Comparison of ENCODE assay signal across 8 cellular contexts in the genomic region with DNA sequence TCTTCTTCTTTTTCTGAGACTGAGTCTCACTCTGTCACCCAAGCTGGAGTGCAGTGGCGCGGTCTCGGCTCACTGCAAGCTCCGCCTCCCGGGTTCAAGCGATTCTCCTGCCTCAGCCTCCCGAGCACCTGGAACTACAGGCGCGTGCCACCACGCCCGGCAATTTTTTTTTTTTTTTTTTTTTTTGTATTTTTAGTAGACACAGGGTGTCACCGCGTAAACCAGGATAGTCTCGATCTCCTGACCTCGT. TPM values are rescaled to one million over a fixed set of nuclear protein-coding genes. Genes with fewer than 3 reads are reported as not detected.
DNase-seq lines count a peak whose midpoint lies in the region; ATAC-seq, FAIRE-seq and TF ChIP-seq lines count a peak whose summit lies in the region.
"Not testable (repeated sequence)": the region's sequence is repeated elsewhere in the genome, so short reads cannot be mapped to it uniquely, and the experiment has no call there.

A gene (plus strand): TSS at position 188 of the 250 bp plus-strand sequence. CDS start 4,913 bp downstream, outside the sequence.

- H4K20me1 ChIP-seq in PC-9 (ENCODE audit: insufficient read depth) = not testable (repeated sequence)

- peaks cover 27% of the 10 kb centered on the region for H3K79me2 ChIP-seq in PC-9 (ENCODE audit: low read depth)

- not testable (repeated sequence) for DNase-seq in A549 (ENCODE audit: low read depth in 1 of 2, low spot score in 1 of 2); PC-9; activated naive CD8-positive, alpha-beta T cell treated with anti-CD3 and anti-CD28 coated beads for 36 hours; epithelial cell of proximal tubule (ENCODE audit: low read depth)

- peak within 1 kb of the TSS; percentile 87 for H3K4me3 Mint-ChIP-seq in activated naive CD8-positive, alpha-beta T cell treated with anti-CD3 and anti-CD28 coated beads for 36 hours

- H3K27me3 Mint-ChIP-seq in activated naive CD8-positive, alpha-beta T cell treated with anti-CD3 and anti-CD28 coated beads for 36 hours = not testable (repeated sequence)

- H3K4me1 Mint-ChIP-seq in activated naive CD8-positive, alpha-beta T cell treated with anti-CD3 and anti-CD28 coated beads for 36 hours = peaks cover 11% of the 10 kb centered on the region

- H3K4me2 ChIP-seq in A549 (peak within 1 kb of the TSS; percentile 83), PC-9 (peak within 1 kb of the TSS; percentile 91)

- intact Hi-C loops in PC-9 (cut with micrococcal nuclease; ENCODE audit: unreplicated experiment) = loop anchor here (1.0 to 10.0 kb wide), 4 partner anchors 56 to 409 kb away; a partner anchor contains a TSS

- H3K4me3 ChIP-seq in A549 (peak within 1 kb of the TSS; percentile 52), PC-9 (peak within 1 kb of the TSS; percentile 86), epithelial cell of proximal tubule (ENCODE audit: low read depth, low read length) (peak within 1 kb of the TSS; percentile 100), liver (ENCODE audit: low read depth in 1 of 3, low read length in 3 of 3) (peak within 1 kb of the TSS; percentile 62 to 94 (median 84)), rectal smooth muscle tissue (ENCODE audit: low read length) (peak within 1 kb of the TSS; percentile 97)

- H3K4me1 ChIP-seq in A549; rectal smooth muscle tissue (ENCODE audit: control insufficient read depth, insufficient read depth, low read length): not testable (repeated sequence)
- H3K4me1 ChIP-seq in PC-9 (replicated peaks; ENCODE audit: insufficient read depth) (peaks cover 15% of the 10 kb centered on the region; the same call in 1 of the 2 replicates), liver (ENCODE audit: control insufficient read depth in 4 of 4, insufficient read depth in 4 of 4, low read length in 3 of 4) (peaks cover 2 to 10% (median 5%) of the 10 kb centered on the region in 4 donors)

- TF ChIP-seq RAD21 in A549 (conservative IDR thresholded peaks at IDR 0.05 in 1 of 2, IDR thresholded peaks at IDR 0.05 in 1 of 2); liver (IDR thresholded peaks at IDR 0.05): not testable (repeated sequence)

- TSS peak; percentile 65 for BruUV-seq in PC-9 (replicated peaks; lab: Mats Ljungman, UMichigan)

- peak within 1 kb of the TSS; percentile 82 for H2AFZ ChIP-seq in PC-9

- not testable (repeated sequence) for TF ChIP-seq POLR2A in A549 (IDR thresholded peaks at IDR 0.05; ENCODE audit: low read length)

- peaks cover 15% of the 10 kb centered on the region for H3K36me3 Mint-ChIP-seq in activated naive CD8-positive, alpha-beta T cell treated with anti-CD3 and anti-CD28 coated beads for 36 hours

- H3K27ac ChIP-seq in A549 = peak within 1 kb of the TSS; percentile 87 to 93
- H3K27ac ChIP-seq in PC-9 = peak within 1 kb of the TSS; percentile 98
- peak within 1 kb of the TSS; percentile 81 to 82 for H3K27ac ChIP-seq in liver (ENCODE audit: low read depth in 1 of 2, low read length in 2 of 2)
- H3K27ac ChIP-seq in rectal smooth muscle tissue (ENCODE audit: low read depth, low read length) = peak within 1 kb of the TSS; percentile 94

- POLR2A ChIA-PET in A549 (lab: Yijun Ruan, JAX) = interaction anchor here (0.6 to 1.6 kb wide), 3 partner anchors 24 to 256 kb away, joined by 3 to 10 read pairs (median 6); a partner anchor contains a TSS
- POLR2A ChIA-PET in PC-9 (lab: Charles Lee; ENCODE audit: unreplicated experiment) = interaction anchor here (0.7 kb wide), 1 partner anchor 25 kb away, joined by 3 read pairs; no protein-coding TSS in a partner anchor

- H3K9me3 Mint-ChIP-seq in activated naive CD8-positive, alpha-beta T cell treated with anti-CD3 and anti-CD28 coated beads for 36 hours = not testable (repeated sequence)

- H3K36me3 ChIP-seq in PC-9 (ENCODE audit: low read depth) = 0 out of 2 replicates have a peak, but pooled peaks cover 14% of the 10 kb centered on the region
- H3K36me3 ChIP-seq in liver (ENCODE audit: control insufficient read depth in 4 of 4, insufficient read depth in 3 of 4, low read depth in 1 of 4, low read length in 3 of 4); rectal smooth muscle tissue (ENCODE audit: control insufficient read depth, insufficient read depth, low read length): not testable (repeated sequence)

- not testable (repeated sequence) for FAIRE-seq in A549 (lab: Jason Lieb, UNC)

- not testable (repeated sequence) for H3K27me3 ChIP-seq in PC-9 (ENCODE audit: insufficient read depth, low read depth); liver (ENCODE audit: control insufficient read depth in 4 of 4, insufficient read depth in 4 of 4, low read length in 3 of 4); rectal smooth muscle tissue (ENCODE audit: control insufficient read depth, insufficient read depth, low read length)

- H3F3A ChIP-seq in PC-9 (ENCODE audit: insufficient read depth, low read depth) = peaks cover 15% of the 10 kb centered on the region; the same call in 1 of the 2 replicates

- CTCF ChIA-PET in A549 (lab: Yijun Ruan, JAX) = interaction anchor here (0.6 kb wide), 2 partner anchors 12 to 505 kb away, joined by 3 read pairs; no protein-coding TSS in a partner anchor
- CTCF ChIA-PET in PC-9 (lab: Charles Lee) = not testable (repeated sequence)

- H3K27ac Mint-ChIP-seq in activated naive CD8-positive, alpha-beta T cell treated with anti-CD3 and anti-CD28 coated beads for 36 hours = peak within 1 kb of the TSS; percentile 97

- peak within 1 kb of the TSS; percentile 83 to 91 for H3K9ac ChIP-seq in liver (ENCODE audit: low read depth in 1 of 2, low read length in 2 of 2)
- peak within 1 kb of the TSS; percentile 88 for H3K9ac ChIP-seq in rectal smooth muscle tissue (ENCODE audit: low read length)

- not testable (repeated sequence) for H3K9me3 ChIP-seq in A549; PC-9 (ENCODE audit: insufficient read depth, low read depth); liver (ENCODE audit: control insufficient read depth in 4 of 4, low read length in 3 of 4)

- 0% methylated on average over 11 of the region's 15 CpGs for WGBS in A549 (ENCODE audit: missing lambda C conversion rate)
- 2% methylated on average over 15 of the region's 15 CpGs for WGBS in liver

- H3K9me2 ChIP-seq in PC-9 (ENCODE audit: insufficient read depth) = not testable (repeated sequence)

- ATAC-seq in A549 (peak in 1 of 2 experiments; percentile 69; a peak in 3 of 6 replicates), GM19035 (IDR thresholded peaks at IDR 0.05; ENCODE audit: unreplicated experiment) (peak; percentile 22), HG02981 (IDR thresholded peaks at IDR 0.05; ENCODE audit: unreplicated experiment) (peak; percentile 7)

- TF ChIP-seq CTCF in A549 (IDR thresholded peaks at IDR 0.05); epithelial cell of proximal tubule (conservative IDR thresholded peaks at IDR 0.05; ENCODE audit: low read depth, low read length); liver (IDR thresholded peaks at IDR 0.05; ENCODE audit: low read depth, low read length, missing input control): not testable (repeated sequence)
- peak; percentile 5; the same call in 1 of the 2 replicates for TF ChIP-seq CTCF in PC-9 (conservative IDR thresholded peaks at IDR 0.05)

- TF ChIP-seq EP300 in A549 (IDR thresholded peaks at IDR 0.05) = not testable (repeated sequence)

TF ChIP-seq in A549, 52 proteins besides CTCF, POLR2A, EP300 and RAD21:
- 0 out of 2 replicates have a peak, but pooled peaks have one; percentile 39 for TF ChIP-seq PHF8 (IDR thresholded peaks at IDR 0.05; ENCODE audit: borderline replicate concordance, low read depth)

RNA-seq across cellular contexts. Expression of the gene that starts here (rescaled TPM):
- polyA plus RNA-seq in A549 (2011; rRNA removed) (0.71 and 0.72 TPM in 2 replicates), A549 (2017; fragmentation: RNase III; extraction: RNeasy Plus Mini Kit Qiagen cat#74134 plus additional on column Dnase treatment) (0.62 to 0.76 TPM (median 0.63 TPM) in 3 replicates), liver (under 1 TPM; 0.54 to 0.62 TPM)
- 0.19 and 0.23 TPM in 2 replicates for polyA plus RNA-seq in A549 (2012; cell fraction: cytosol; rRNA removed)
- 0.16 and 0.19 TPM in 2 replicates for polyA plus RNA-seq in A549 (2012; cell fraction: nucleus; rRNA removed)
- 0.50 and 0.97 TPM in 2 replicates for polyA minus RNA-seq in A549 (2011; rRNA and poly(A)+ RNA removed)
- total RNA-seq in PC-9 (2021) (10.5 and 12.6 TPM in 2 replicates), epithelial cell of proximal tubule (4.3 and 4.4 TPM in 2 replicates), liver (1 to 10 TPM in 1 of 2 donors, under 1 TPM in 1; 0.51 to 1.3 TPM)
- 1 to 10 TPM; 4.3 TPM for total RNA-seq in activated naive CD8-positive, alpha-beta T cell treated with anti-CD3 and anti-CD28 coated beads for 36 hours
